ENCODE assay signal across 1 cellular context in the genomic region with DNA sequence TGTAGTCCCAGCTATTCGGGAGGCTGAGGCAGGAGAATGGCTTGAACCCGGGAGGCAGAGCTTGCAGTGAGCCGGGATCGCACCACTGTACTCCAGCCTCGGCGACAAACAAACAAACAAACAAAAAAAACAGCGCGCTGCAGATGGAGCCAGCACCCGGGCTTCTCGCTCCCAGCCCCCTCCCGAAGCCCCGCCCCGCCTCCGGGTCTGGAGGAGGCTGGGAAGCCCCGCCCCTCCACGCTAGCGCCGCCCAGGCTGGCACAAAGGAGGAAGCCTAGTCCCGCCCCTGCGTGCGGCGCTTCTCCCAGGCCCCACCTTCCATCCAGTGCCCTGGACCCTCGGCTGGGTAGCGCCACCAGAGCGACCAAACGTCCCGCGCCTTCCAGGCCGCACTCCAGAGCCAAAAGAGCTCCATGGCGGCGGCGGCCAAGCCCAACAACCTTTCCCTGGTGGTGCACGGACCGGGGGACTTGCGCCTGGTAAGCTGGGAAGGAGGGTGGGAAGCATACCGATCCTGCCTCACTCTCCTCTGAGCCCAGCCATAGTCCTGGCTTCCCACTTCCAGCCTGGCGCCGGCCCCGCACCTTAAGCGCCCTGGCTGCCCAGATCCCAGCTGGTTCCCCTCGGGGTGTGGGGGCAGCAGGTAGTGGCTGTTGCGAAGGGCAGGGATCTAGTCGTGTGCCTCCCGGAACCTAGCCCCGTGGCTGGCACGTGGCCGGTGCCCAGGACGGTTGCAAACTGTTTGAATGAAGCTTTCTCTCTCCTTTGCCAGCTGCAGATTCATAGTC.
TF ChIP-seq lines count a peak whose summit lies in the region.

A gene (plus strand): TSS at position 325 of the 788 bp plus-strand sequence. CDS start 89 bp downstream, at position 414.

TF ChIP-seq in HCT116, 20 proteins besides CTCF, POLR2A, EP300 and RAD21 (continued from another document):
- TF ChIP-seq SP1 (IDR thresholded peaks at IDR 0.05; ENCODE audit: low read depth) (no peak), FOSL1 (IDR thresholded peaks at IDR 0.05; ENCODE audit: low read depth) (no peak), SRF (IDR thresholded peaks at IDR 0.05; ENCODE audit: low read depth) (no peak), YY1 (IDR thresholded peaks at IDR 0.05; ENCODE audit: extremely low read depth, insufficient replicate concordance, low read depth, low read length) (no peak), EZH2 (IDR thresholded peaks at IDR 0.05) (no peak), EZH2phosphoT487 (IDR thresholded peaks at IDR 0.05; ENCODE audit: borderline replicate concordance) (no peak), ZNF274 (IDR thresholded peaks at IDR 0.05; ENCODE audit: low read depth, low read length) (no peak), JUND (IDR thresholded peaks at IDR 0.05) (no peak)
- TF ChIP-seq, protein P1, sequence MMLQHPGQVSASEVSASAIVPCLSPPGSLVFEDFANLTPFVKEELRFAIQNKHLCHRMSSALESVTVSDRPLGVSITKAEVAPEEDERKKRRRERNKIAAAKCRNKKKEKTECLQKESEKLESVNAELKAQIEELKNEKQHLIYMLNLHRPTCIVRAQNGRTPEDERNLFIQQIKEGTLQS (IDR thresholded peaks at IDR 0.05): no peak
- TF ChIP-seq, protein P2, sequence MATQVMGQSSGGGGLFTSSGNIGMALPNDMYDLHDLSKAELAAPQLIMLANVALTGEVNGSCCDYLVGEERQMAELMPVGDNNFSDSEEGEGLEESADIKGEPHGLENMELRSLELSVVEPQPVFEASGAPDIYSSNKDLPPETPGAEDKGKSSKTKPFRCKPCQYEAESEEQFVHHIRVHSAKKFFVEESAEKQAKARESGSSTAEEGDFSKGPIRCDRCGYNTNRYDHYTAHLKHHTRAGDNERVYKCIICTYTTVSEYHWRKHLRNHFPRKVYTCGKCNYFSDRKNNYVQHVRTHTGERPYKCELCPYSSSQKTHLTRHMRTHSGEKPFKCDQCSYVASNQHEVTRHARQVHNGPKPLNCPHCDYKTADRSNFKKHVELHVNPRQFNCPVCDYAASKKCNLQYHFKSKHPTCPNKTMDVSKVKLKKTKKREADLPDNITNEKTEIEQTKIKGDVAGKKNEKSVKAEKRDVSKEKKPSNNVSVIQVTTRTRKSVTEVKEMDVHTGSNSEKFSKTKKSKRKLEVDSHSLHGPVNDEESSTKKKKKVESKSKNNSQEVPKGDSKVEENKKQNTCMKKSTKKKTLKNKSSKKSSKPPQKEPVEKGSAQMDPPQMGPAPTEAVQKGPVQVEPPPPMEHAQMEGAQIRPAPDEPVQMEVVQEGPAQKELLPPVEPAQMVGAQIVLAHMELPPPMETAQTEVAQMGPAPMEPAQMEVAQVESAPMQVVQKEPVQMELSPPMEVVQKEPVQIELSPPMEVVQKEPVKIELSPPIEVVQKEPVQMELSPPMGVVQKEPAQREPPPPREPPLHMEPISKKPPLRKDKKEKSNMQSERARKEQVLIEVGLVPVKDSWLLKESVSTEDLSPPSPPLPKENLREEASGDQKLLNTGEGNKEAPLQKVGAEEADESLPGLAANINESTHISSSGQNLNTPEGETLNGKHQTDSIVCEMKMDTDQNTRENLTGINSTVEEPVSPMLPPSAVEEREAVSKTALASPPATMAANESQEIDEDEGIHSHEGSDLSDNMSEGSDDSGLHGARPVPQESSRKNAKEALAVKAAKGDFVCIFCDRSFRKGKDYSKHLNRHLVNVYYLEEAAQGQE (IDR thresholded peaks at IDR 0.05; ENCODE audit: low read depth): no peak
